16 cellular contexts compared by ENCODE assay signal in the genomic region with DNA sequence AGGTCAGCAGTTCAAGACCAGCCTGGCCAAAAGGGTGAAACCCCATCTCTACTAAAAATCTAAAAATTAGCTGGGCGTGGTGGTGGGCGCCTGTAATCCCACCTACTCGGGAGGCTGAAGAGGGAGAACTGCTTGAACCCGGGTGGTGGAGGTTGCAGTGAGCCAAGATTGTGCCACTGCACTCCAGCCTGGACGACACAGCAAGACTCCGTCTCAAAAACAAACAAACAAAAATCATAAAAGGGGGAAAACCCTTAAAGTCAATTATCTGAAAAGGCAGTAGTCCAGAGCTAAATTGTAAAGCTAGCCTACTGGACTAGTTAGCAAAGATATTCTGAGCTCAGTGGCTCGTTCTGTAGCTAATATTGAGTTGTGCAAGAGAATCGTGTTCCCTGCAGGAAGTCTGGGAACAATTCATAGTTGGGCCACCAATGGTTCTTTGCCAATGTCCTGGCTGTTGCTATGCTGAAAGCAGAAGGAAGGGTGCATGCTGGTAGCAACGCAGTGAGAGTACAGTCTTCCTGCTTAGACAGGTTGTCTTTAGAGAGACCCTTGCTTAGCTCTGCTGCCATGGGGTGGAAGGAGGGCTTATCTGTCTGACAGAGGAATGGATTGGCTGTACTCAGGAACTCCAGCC. TPM values are rescaled to one million over a fixed set of nuclear protein-coding genes. Genes with fewer than 3 reads are reported as not detected.
DNase-seq lines count a peak whose midpoint lies in the region; ATAC-seq and TF ChIP-seq lines count a peak whose summit lies in the region.
"Had no signal": no experiment of that assay in that cellular context is flagged by ENCODE, and none has a peak within 500 bp of the region (broad histone marks: within the 10 kb centered on the region; RNA-seq: fewer than 3 reads in every experiment).

No MANE protein-coding gene starts in this region.

- H3F3A ChIP-seq in Loucy (ENCODE audit: low read depth), result no peaks in the 10 kb centered on the region

- H3K4me1 Mint-ChIP-seq in CD4-positive, CD25-positive, alpha-beta regulatory T cell, result peaks cover 35 to 93% (median 70%) of the 10 kb centered on the region in 4 donors
- peaks cover 34% of the 10 kb centered on the region for H3K4me1 Mint-ChIP-seq in MCF 10A (ENCODE audit: insufficient read depth, unreplicated experiment)

- no peak for DNase-seq in CD4-positive, CD25-positive, alpha-beta regulatory T cell
- DNase-seq in adipocyte (ENCODE audit: low read depth) (no peak), mesenchymal stem cell (no peak), NCI-H82 treated with DMSO at 0.1 percent for 48 hours (lab: John Stamatoyannopoulos, UW; ENCODE audit: unreplicated experiment) (no peak), MCF 10A (ENCODE audit: unreplicated experiment) (no peak), UCSD-AML1 (lab: John Stamatoyannopoulos, UW; ENCODE audit: unreplicated experiment) (no peak), NCI-H1436 (lab: John Stamatoyannopoulos, UW) (no peak)
- DNase-seq: activated CD4-positive, CD25-positive, alpha-beta regulatory T cell treated with anti-CD3 and anti-CD28 coated beads, Interleukin-2, amount 50 U/mL, for 72 hours; GDM1; GOT3; heart left ventricle; NCI-H1092; OCI-M1; retina had no signal

- H3K36me3 ChIP-seq in CD4-positive, CD25-positive, alpha-beta regulatory T cell (ENCODE audit: control insufficient read depth, insufficient read depth, low read length), result peaks cover 73% of the 10 kb centered on the region
- H3K36me3 ChIP-seq in Loucy (ENCODE audit: insufficient read depth, low read length), result peaks cover 58% of the 10 kb centered on the region
- peaks cover 55% of the 10 kb centered on the region for H3K36me3 ChIP-seq in adipocyte (ENCODE audit: control insufficient read depth, insufficient read depth, low read length, severe bottlenecking)
- peaks cover 44 to 75% of the 10 kb centered on the region in 2 experiments for H3K36me3 ChIP-seq in mesenchymal stem cell (ENCODE audit: control insufficient read depth in 1 of 2, insufficient read depth in 2 of 2, low read depth in 1 of 2, low read length in 2 of 2)

- H2BK12ac ChIP-seq in mesenchymal stem cell (ENCODE audit: low read length in 2 of 2), result no peak overlapping the region

- peaks cover 16% of the 10 kb centered on the region for H3K27me3 Mint-ChIP-seq in CD4-positive, CD25-positive, alpha-beta regulatory T cell
- no peaks in the 10 kb centered on the region for H3K27me3 Mint-ChIP-seq in MCF 10A (ENCODE audit: insufficient read depth, unreplicated experiment)

- H3K27me3 ChIP-seq in CD4-positive, CD25-positive, alpha-beta regulatory T cell (ENCODE audit: control insufficient read depth, insufficient read depth, low read length), result no peaks in the 10 kb centered on the region
- H3K27me3 ChIP-seq in Loucy (ENCODE audit: insufficient read depth, low read length, poor library complexity, severe bottlenecking) (no peaks in the 10 kb centered on the region), adipocyte (replicated peaks; ENCODE audit: control insufficient read depth, insufficient read depth, low read length) (no peaks in the 10 kb centered on the region), mesenchymal stem cell (ENCODE audit: control insufficient read depth in 1 of 2, insufficient read depth in 1 of 2, low read length in 2 of 2) (no peaks in the 10 kb centered on the region)
- H3K27me3 ChIP-seq: heart left ventricle had no signal

- peaks cover 96% of the 10 kb centered on the region for H3K79me2 ChIP-seq in Loucy (ENCODE audit: insufficient read depth, low read length)

- H3K9me3 Mint-ChIP-seq in CD4-positive, CD25-positive, alpha-beta regulatory T cell, result no peaks in the 10 kb centered on the region
- H3K9me3 Mint-ChIP-seq in MCF 10A (ENCODE audit: unreplicated experiment), result no peaks in the 10 kb centered on the region

- H3K4me2 ChIP-seq in Loucy (ENCODE audit: low read depth, low read length, poor library complexity, severe bottlenecking) (peak overlapping the region; percentile 98), mesenchymal stem cell (ENCODE audit: low read length, poor library complexity, severe bottlenecking) (no peak overlapping the region)

- no peaks in the 10 kb centered on the region for H3K9me2 ChIP-seq in Loucy (replicated peaks; ENCODE audit: low read depth, low read length)

- H3K27ac Mint-ChIP-seq in CD4-positive, CD25-positive, alpha-beta regulatory T cell, result peak overlapping the region; percentile 38 to 100 (median 82)
- no peak overlapping the region for H3K27ac Mint-ChIP-seq in MCF 10A (ENCODE audit: low read depth, unreplicated experiment)

- CTCF ChIA-PET in MCF 10A (lab: Yijun Ruan, JAX), result interaction anchor here (0.6 to 1.2 kb wide), 3 partner anchors 9 to 60 kb away, joined by 3 to 4 read pairs (median 3); no protein-coding TSS in a partner anchor

- peak overlapping the region; percentile 63 for H3K4me3 ChIP-seq in CD4-positive, CD25-positive, alpha-beta regulatory T cell (ENCODE audit: low read depth, low read length)
- H3K4me3 ChIP-seq in Loucy (ENCODE audit: low read length, poor library complexity, severe bottlenecking) (peak overlapping the region; percentile 49), adipocyte (ENCODE audit: low read length) (peak overlapping the region; percentile 43), mesenchymal stem cell (ENCODE audit: insufficient read depth in 1 of 2, low read depth in 1 of 2, low read length in 2 of 2) (no peak overlapping the region)

- H3K23ac ChIP-seq in mesenchymal stem cell (ENCODE audit: low read length in 2 of 2), result no peak overlapping the region

- no peak for ATAC-seq in CD4-positive, CD25-positive, alpha-beta regulatory T cell (ENCODE audit: low read depth in 2 of 2)
- ATAC-seq: heart left ventricle had no signal

- intact Hi-C loops in MCF 10A (cut with micrococcal nuclease), result no loop called here

- H3K9ac ChIP-seq in Loucy (ENCODE audit: low read depth, low read length, poor library complexity, severe bottlenecking), result no peak overlapping the region
- peak overlapping the region; percentile 37 for H3K9ac ChIP-seq in adipocyte (ENCODE audit: low read length)
- no peak overlapping the region for H3K9ac ChIP-seq in mesenchymal stem cell (ENCODE audit: low read length)

- no peak overlapping the region for H3K14ac ChIP-seq in mesenchymal stem cell (ENCODE audit: low read length in 2 of 2)

- POLR2A ChIA-PET in MCF 10A (lab: Yijun Ruan, JAX), result interaction anchor here (1.1 to 5.9 kb wide), 3 partner anchors 10 to 217 kb away, joined by 3 to 42 read pairs (median 3); no protein-coding TSS in a partner anchor

- H3K27ac ChIP-seq in CD4-positive, CD25-positive, alpha-beta regulatory T cell (ENCODE audit: insufficient read depth, low read length, poor library complexity, severe bottlenecking), result peak overlapping the region; percentile 24
- H3K27ac ChIP-seq in mesenchymal stem cell (ENCODE audit: low read length, poor library complexity, severe bottlenecking), result no peak overlapping the region
- H3K27ac ChIP-seq: epithelial cell of prostate, heart left ventricle had no signal

- no peak overlapping the region for H3K18ac ChIP-seq in mesenchymal stem cell (ENCODE audit: low read depth in 1 of 2, low read length in 2 of 2)

- no peak overlapping the region for H4K91ac ChIP-seq in mesenchymal stem cell (ENCODE audit: low read length)

- H2BK5ac ChIP-seq in mesenchymal stem cell (ENCODE audit: low read depth, low read length, poor library complexity, severe bottlenecking), result no peak overlapping the region

- H3K9me3 ChIP-seq in CD4-positive, CD25-positive, alpha-beta regulatory T cell (ENCODE audit: control insufficient read depth in 2 of 2, low read length in 2 of 2), result no peaks in the 10 kb centered on the region
- H3K9me3 ChIP-seq in Loucy (ENCODE audit: insufficient read depth, low read depth, low read length) (no peaks in the 10 kb centered on the region), adipocyte (ENCODE audit: control insufficient read depth, low read length) (no peaks in the 10 kb centered on the region), mesenchymal stem cell (ENCODE audit: control insufficient read depth, low read length) (no peaks in the 10 kb centered on the region)
- H3K9me3 ChIP-seq: heart left ventricle had no signal

- peaks cover 89% of the 10 kb centered on the region for H3K4me1 ChIP-seq in CD4-positive, CD25-positive, alpha-beta regulatory T cell (ENCODE audit: control insufficient read depth, insufficient read depth, low read length, poor library complexity, severe bottlenecking)
- H3K4me1 ChIP-seq in Loucy (ENCODE audit: insufficient read depth, low read length, poor library complexity, severe bottlenecking), result peaks cover 60% of the 10 kb centered on the region
- peaks cover 52% of the 10 kb centered on the region for H3K4me1 ChIP-seq in adipocyte (ENCODE audit: control insufficient read depth, insufficient read depth, low read length)
- peaks cover 21% of the 10 kb centered on the region for H3K4me1 ChIP-seq in mesenchymal stem cell (ENCODE audit: control insufficient read depth, insufficient read depth, low read depth, low read length)

- H2AFZ ChIP-seq in Loucy (ENCODE audit: low read length), result no peak overlapping the region
- H2AFZ ChIP-seq in mesenchymal stem cell (ENCODE audit: low read depth, low read length), result no peak overlapping the region

- H3K4me3 Mint-ChIP-seq in CD4-positive, CD25-positive, alpha-beta regulatory T cell, result peak overlapping the region; percentile 96 to 100 (median 100)
- H3K4me3 Mint-ChIP-seq in MCF 10A (ENCODE audit: unreplicated experiment), result no peak overlapping the region

- TF ChIP-seq CTCF in Loucy (conservative IDR thresholded peaks at IDR 0.05; ENCODE audit: low read length) (no peak), MCF 10A (IDR thresholded peaks at IDR 0.05; ENCODE audit: unreplicated experiment) (no peak)

- H2AK5ac ChIP-seq in mesenchymal stem cell (ENCODE audit: low read length, severe bottlenecking), result no peak overlapping the region

- H3K79me1 ChIP-seq in mesenchymal stem cell (replicated peaks; ENCODE audit: low read length, poor library complexity, severe bottlenecking), result peaks cover 27% of the 10 kb centered on the region

- H3K36me3 Mint-ChIP-seq in CD4-positive, CD25-positive, alpha-beta regulatory T cell, result peaks cover 76% of the 10 kb centered on the region
- peaks cover 70% of the 10 kb centered on the region for H3K36me3 Mint-ChIP-seq in MCF 10A (ENCODE audit: insufficient read depth, unreplicated experiment)

- H4K8ac ChIP-seq in mesenchymal stem cell (ENCODE audit: low read length), result peak overlapping the region; percentile 20

- WGBS in mesenchymal stem cell, result 98% methylated on average over 7 of the region's 9 CpGs

- H2BK120ac ChIP-seq in mesenchymal stem cell (ENCODE audit: low read depth, low read length), result no peak overlapping the region

- peaks cover 88% of the 10 kb centered on the region for H4K20me1 ChIP-seq in Loucy (ENCODE audit: insufficient read depth, low read length, poor library complexity, severe bottlenecking)

- H3K4ac ChIP-seq in mesenchymal stem cell (ENCODE audit: low read depth in 1 of 2, low read length in 2 of 2), result no peak overlapping the region

- BruUV-seq in MCF 10A (replicated peaks; lab: Mats Ljungman, UMichigan), result no TSS peak

- H2BK15ac ChIP-seq in mesenchymal stem cell (ENCODE audit: low read depth, poor library complexity, severe bottlenecking), result no peak overlapping the region

RNA-seq across cellular contexts. Expression of a gene that starts 4.3 kb away (rescaled TPM):
- 168 TPM for total RNA-seq in CD4-positive, CD25-positive, alpha-beta regulatory T cell
- 10 to 100 TPM; 51.3 to 62.7 (median 62.1) TPM for polyA plus RNA-seq in CD4-positive, CD25-positive, alpha-beta regulatory T cell
- 124 TPM for polyA plus RNA-seq in mesenchymal stem cell (2013, experiment 1 of 2)
- polyA plus RNA-seq in mesenchymal stem cell (2013, experiment 2 of 2), result 124 TPM
- 62.9 and 65.5 TPM in 2 replicates for total RNA-seq in MCF 10A (2022)

RNA-seq across cellular contexts. Expression of a gene that starts 30.9 kb away (rescaled TPM):
- 32.4 TPM for total RNA-seq in CD4-positive, CD25-positive, alpha-beta regulatory T cell
- 10 to 100 TPM; 13.8 to 18.1 (median 15.8) TPM for polyA plus RNA-seq in CD4-positive, CD25-positive, alpha-beta regulatory T cell
- 33.6 TPM for polyA plus RNA-seq in mesenchymal stem cell (2013, experiment 1 of 2)
- 34.3 TPM for polyA plus RNA-seq in mesenchymal stem cell (2013, experiment 2 of 2)
- total RNA-seq in MCF 10A (2022), result 59.2 and 60.4 TPM in 2 replicates

RNA-seq across cellular contexts. Expression of a gene that starts 31.1 kb away (rescaled TPM):
- total RNA-seq in CD4-positive, CD25-positive, alpha-beta regulatory T cell, result 21.5 TPM
- polyA plus RNA-seq in CD4-positive, CD25-positive, alpha-beta regulatory T cell, result 10 to 100 TPM; 13.5 to 16.3 (median 15.4) TPM
- polyA plus RNA-seq in mesenchymal stem cell (2013, experiment 1 of 2), result 7.1 TPM
- 7.6 TPM for polyA plus RNA-seq in mesenchymal stem cell (2013, experiment 2 of 2)
- 16.2 and 16.7 TPM in 2 replicates for total RNA-seq in MCF 10A (2022)

Comparison
In these comparisons a context has a peak if more than half of its experiments do, and no peak if none do; other contexts are left out.
1. H3K4me3 ChIP-seq: peak in CD4-positive, CD25-positive, alpha-beta regulatory T cell (single experiment), Loucy (single experiment) and adipocyte (single experiment); none in mesenchymal stem cell (0 of 2).